ENCODE assay signal across 8 cellular contexts in genomic region chr6:20534295-20534897, GRCh38. TPM values are rescaled to one million over a fixed set of nuclear protein-coding genes. Genes with fewer than 3 reads are reported as not detected.
DNase-seq lines count a peak whose midpoint lies in the region; ATAC-seq, FAIRE-seq and TF ChIP-seq lines count a peak whose summit lies in the region.

Gene CDKAL1, plus strand, starts transcription at chr6:20534457. Its CDS starts 11,894 bp downstream, at chr6:20546351.

- CTCF ChIA-PET in T-cell (lab: Charles Lee) = interaction anchor here (0.9 to 2.1 kb wide), 5 partner anchors 30 to 244 kb away, joined by 3 to 9 read pairs (median 5); no protein-coding TSS in a partner anchor

- H3K4me1 ChIP-seq in adrenal gland (replicated peaks in 1 of 2) = peaks cover 0 to 11% of the 10 kb centered on the region in 2 donors
- H3K4me1 ChIP-seq in upper lobe of right lung = peaks cover 5% of the 10 kb centered on the region

- peak; percentile 86 for ATAC-seq in HG02840 (IDR thresholded peaks at IDR 0.05; ENCODE audit: low FRiP score, unreplicated experiment)
- ATAC-seq in T-cell (replicated peaks in 1 of 4) = peak; percentile 87 to 93 (median 91)
- peak; percentile 92 to 93 for ATAC-seq in left cardiac atrium
- ATAC-seq in upper lobe of right lung = peak; percentile 98

- peak within 1 kb of the TSS; percentile 95 to 98 (median 98) for H3K4me3 Mint-ChIP-seq in T-cell

- TF ChIP-seq CTCF in adrenal gland (IDR thresholded peaks at IDR 0.05) (no peak), upper lobe of right lung (IDR thresholded peaks at IDR 0.05) (no peak)

- H3K27me3 ChIP-seq in adrenal gland (no peaks in the 10 kb centered on the region), upper lobe of right lung (no peaks in the 10 kb centered on the region)

- H3K27ac Mint-ChIP-seq in T-cell = peak within 1 kb of the TSS; percentile 94 to 98

- intact Hi-C loops in adrenal gland (cut with DNase I) (loop anchor here in 1 of 2 donors (5.0 to 10.0 kb wide), 3 partner anchors 137 to 440 kb away; no protein-coding TSS in a partner anchor), left cardiac atrium (cut with DNase I) (no loop called here), posterior vena cava (cut with DNase I) (loop anchor here in 1 of 2 donors (10.0 kb wide), 1 partner anchor 130 kb away; the partner anchor contains the start of gene E2F3), upper lobe of right lung (cut with DNase I) (no loop called here)

- H3K27ac ChIP-seq in adrenal gland = peak within 1 kb of the TSS in 4 of 5 donors; percentile 74 to 82 (median 76)
- peak within 1 kb of the TSS; percentile 88 for H3K27ac ChIP-seq in upper lobe of right lung

- H3K4me1 Mint-ChIP-seq in T-cell = peaks cover 39 to 40% (median 40%) of the 10 kb centered on the region in 3 donors

- H3K36me3 ChIP-seq in adrenal gland (replicated peaks in 1 of 2) = no peaks in the 10 kb centered on the region
- H3K36me3 ChIP-seq in upper lobe of right lung = peaks cover 4% of the 10 kb centered on the region

- peaks cover 12% of the 10 kb centered on the region for H3K36me3 Mint-ChIP-seq in T-cell

- DNase-seq in GM12891 (ENCODE audit: insufficient read length, low spot score) = peak; percentile 27
- DNase-seq in NCI-H1436 treated with DMSO at 0.1 percent for 48 hours (lab: John Stamatoyannopoulos, UW) = peak; percentile 57
- DNase-seq in T-cell = peak; percentile 73 to 90 (median 85)
- DNase-seq in adrenal gland = peak; percentile 86 to 96 (median 89)
- DNase-seq in left cardiac atrium = peak; percentile 91
- peak; percentile 97 for DNase-seq in posterior vena cava (ENCODE audit: low spot score)
- DNase-seq in upper lobe of right lung = peak; percentile 89

- peak; percentile 91 for TF ChIP-seq POLR2A in GM12891 (IDR thresholded peaks at IDR 0.05; ENCODE audit: low read depth, low read length)
- peak in 1 of 2 donors; percentile 56 for TF ChIP-seq POLR2A in adrenal gland (IDR thresholded peaks at IDR 0.05)

- H3K4me3 ChIP-seq in adrenal gland (peak within 1 kb of the TSS; percentile 46 to 89 (median 60)), upper lobe of right lung (peak within 1 kb of the TSS; percentile 97)

- POLR2A ChIA-PET in T-cell (lab: Charles Lee) = interaction anchor here (0.8 to 1.6 kb wide), 3 partner anchors 215 to 1060 kb away, joined by 3 to 7 read pairs (median 3); no protein-coding TSS in a partner anchor

- no peaks in the 10 kb centered on the region for H3K9me3 Mint-ChIP-seq in T-cell

- FAIRE-seq in GM12891 (lab: Jason Lieb, UNC) = peak; percentile 89

- WGBS in adrenal gland, 4 donors = 0 to 2% (median 0%) methylated on average over 21 of the region's 21 CpGs

- H3K27me3 Mint-ChIP-seq in T-cell = peaks cover 2 to 6% of the 10 kb centered on the region in 2 donors

- H3K9me3 ChIP-seq in adrenal gland (replicated peaks in 1 of 3) (no peaks in the 10 kb centered on the region), upper lobe of right lung (no peaks in the 10 kb centered on the region)

TF ChIP-seq in GM12891, 5 proteins besides CTCF, POLR2A, EP300 and RAD21:
- TF ChIP-seq TAF1 (IDR thresholded peaks at IDR 0.05; ENCODE audit: low read depth, low read length) = peak; percentile 92
- TF ChIP-seq PAX5 (IDR thresholded peaks at IDR 0.05; ENCODE audit: insufficient read depth, low read length, severe bottlenecking) = no peak
- TF ChIP-seq POLR2AphosphoS5 (IDR thresholded peaks at IDR 0.05; ENCODE audit: low read depth, low read length) = peak; percentile 90
- no peak for TF ChIP-seq SPI1 (IDR thresholded peaks at IDR 0.05; ENCODE audit: low read depth, low read length)
- TF ChIP-seq POU2F2 (IDR thresholded peaks at IDR 0.05; ENCODE audit: low read depth, low read length) = peak; percentile 79; the same call in 1 of the 2 replicates
TF ChIP-seq in GM12891: peak in this region for 3.

RNA-seq across cellular contexts. Expression of gene CDKAL1, which starts in this region (rescaled TPM):
- polyA plus RNA-seq in GM12891 (2012; ENCODE audit: low read depth, missing spikeins) = 8.1 TPM
- total RNA-seq in T-cell (10 to 100 TPM; 18.8 to 29.9 (median 20.5) TPM), adrenal gland (10 to 100 TPM in 6 of 8 donors, 1 to 10 TPM in 2; 8.5 to 14.4 (median 11.3) TPM), left cardiac atrium (10 to 100 TPM in 1 of 2 donors, 1 to 10 TPM in 1; 9.8 to 10.8 TPM), posterior vena cava (10 to 100 TPM; 13.1 TPM), upper lobe of right lung (16.0 TPM)
- polyA plus RNA-seq in adrenal gland = 1 to 10 TPM; 3.9 to 8.4 (median 5.5) TPM

Comparison
In these comparisons a context has a peak if more than half of its experiments do, and no peak if none do; other contexts are left out.
1. Peak in every context shown above with its lines: DNase-seq, ATAC-seq, H3K4me3 ChIP-seq and H3K27ac ChIP-seq.
2. DNase-seq: peak in every context shown above with its lines; median percentile 97 in posterior vena cava; 91 in left cardiac atrium; 89 in adrenal gland; 89 in upper lobe of right lung; 85 in T-cell; 57 in NCI-H1436 treated with DMSO at 0.1 percent for 48 hours; 27 in GM12891.